15 cellular contexts compared by ENCODE assay signal in the genomic region with DNA sequence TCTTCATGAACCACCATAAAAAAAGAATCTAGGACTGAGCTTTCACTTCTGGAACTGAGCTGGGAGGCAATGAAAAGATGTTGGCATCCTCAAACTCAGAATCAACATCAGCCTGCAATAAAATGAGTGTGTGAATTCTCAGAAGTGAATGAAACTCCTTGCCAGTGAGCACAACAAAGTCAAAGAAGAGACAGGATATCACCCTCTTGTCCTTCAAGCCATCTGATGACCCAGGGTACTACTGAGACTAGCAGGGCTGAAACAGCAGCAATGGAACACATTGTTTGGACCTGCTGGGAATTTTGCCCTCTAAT. TPM values are rescaled to one million over a fixed set of nuclear protein-coding genes. Genes with fewer than 3 reads are reported as not detected.
DNase-seq lines count a peak whose midpoint lies in the region; ATAC-seq and TF ChIP-seq lines count a peak whose summit lies in the region.
"Had no signal": no experiment of that assay in that cellular context is flagged by ENCODE, and none has a peak within 500 bp of the region (broad histone marks: within the 10 kb centered on the region; RNA-seq: fewer than 3 reads in every experiment).

No MANE protein-coding gene starts in this region.

- H3K27ac ChIP-seq in 22Rv1 (peak overlapping the region; percentile 22; the same call in 1 of the 2 replicates), VCaP (peak overlapping the region; percentile 10; the same call in 1 of the 2 replicates), layer of hippocampus (ENCODE audit: low read depth, low read length) (peak overlapping the region; percentile 25)
- H3K27ac ChIP-seq: A549 had no signal

- no peaks in the 10 kb centered on the region for H3K9me3 ChIP-seq in mucosa of descending colon
- H3K9me3 ChIP-seq: A549 had no signal

- intact Hi-C loops in mucosa of descending colon (cut with DNase I, micrococcal nuclease): no loop called here

- TF ChIP-seq CTCF in 22Rv1 (IDR thresholded peaks at IDR 0.05): no peak
- no peak for TF ChIP-seq CTCF in VCaP (conservative IDR thresholded peaks at IDR 0.05)
- TF ChIP-seq CTCF in mucosa of descending colon (IDR thresholded peaks at IDR 0.05): no peak

- DNase-seq in mucosa of descending colon: no peak
- no peak for DNase-seq in NK-92 treated with Interleukin-12 subunit alpha and Interleukin-12 subunit beta, amount 100 ng/mL, for 24 hours (lab: John Stamatoyannopoulos, UW)
- no peak for DNase-seq in T1000 (lab: John Stamatoyannopoulos, UW)
- DNase-seq in Kasumi-1 (lab: John Stamatoyannopoulos, UW): no peak
- DNase-seq: DMS79, Karpas-422, NCI-H187, NCI-H446, NCI-H526, OCI-M1 had no signal

- H3K27me3 ChIP-seq in layer of hippocampus (ENCODE audit: control insufficient read depth, insufficient read depth, low read length): no peaks in the 10 kb centered on the region

- H3K36me3 ChIP-seq in mucosa of descending colon (ENCODE audit: low read depth): no peaks in the 10 kb centered on the region

- peaks cover 21% of the 10 kb centered on the region for H3K4me1 ChIP-seq in mucosa of descending colon (ENCODE audit: low read depth)

- ATAC-seq in mucosa of descending colon: peak; percentile 62
- no peak for ATAC-seq in GM18861 (IDR thresholded peaks at IDR 0.05; ENCODE audit: unreplicated experiment)
- ATAC-seq: A549 had no signal

- H3K4me3 ChIP-seq in mucosa of descending colon: no peak overlapping the region
- H3K4me3 ChIP-seq: A549 had no signal

RNA-seq across cellular contexts. Expression of gene SLC25A13, which starts 13.0 kb away (rescaled TPM):
- total RNA-seq in mucosa of descending colon: 10 to 100 TPM; 33.5 to 65.1 (median 42.7) TPM
